10 cellular contexts compared by ENCODE assay signal in the genomic region with DNA sequence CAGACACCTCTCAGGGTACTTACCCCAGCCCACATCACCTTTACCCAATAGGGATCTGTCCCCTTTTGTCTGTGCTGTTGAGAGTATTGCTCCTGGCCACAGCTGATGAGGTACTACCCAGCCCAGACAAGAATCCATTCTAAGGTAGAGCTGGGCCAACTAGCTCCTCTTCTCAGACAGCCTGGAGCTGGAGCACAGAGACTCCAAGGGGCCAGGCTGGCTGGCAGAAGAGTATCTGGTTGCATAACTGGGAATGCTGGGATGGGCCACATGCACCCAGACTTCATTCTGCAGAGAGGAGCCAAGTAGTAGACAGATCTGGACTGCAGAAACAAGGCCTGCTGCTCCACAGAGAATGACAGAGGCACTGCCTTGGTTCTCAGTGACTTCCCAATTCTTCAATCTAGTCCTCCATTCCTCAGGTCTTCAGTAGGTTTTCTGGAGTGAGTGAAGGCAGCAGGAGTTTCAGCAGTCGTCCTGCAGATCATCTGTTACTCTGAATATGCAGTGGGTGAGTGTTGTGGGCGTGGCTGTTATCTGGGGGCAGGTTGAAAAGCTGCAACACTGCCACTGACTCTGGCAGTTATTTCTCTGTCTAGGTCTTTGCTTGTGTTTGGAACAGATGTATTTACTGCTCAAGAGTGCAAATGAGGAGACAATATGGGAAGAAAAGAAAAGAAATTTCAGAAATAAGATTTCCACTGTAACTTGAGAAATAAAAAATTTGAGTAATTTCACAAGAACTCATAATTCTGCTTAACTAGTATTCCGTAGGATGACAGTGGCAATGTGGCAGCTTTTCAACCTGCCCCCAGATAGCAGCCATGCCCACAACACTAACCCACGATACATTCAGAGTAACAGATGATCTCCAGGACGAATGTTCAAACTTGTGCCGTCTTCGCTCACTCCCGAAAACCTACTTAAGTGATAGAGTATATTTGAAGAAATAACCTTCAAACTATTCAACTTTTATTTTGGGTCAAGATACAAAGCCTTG. TPM values are rescaled to one million over a fixed set of nuclear protein-coding genes. Genes with fewer than 3 reads are reported as not detected.
DNase-seq lines count a peak whose midpoint lies in the region; ATAC-seq and TF ChIP-seq lines count a peak whose summit lies in the region.
"Had no signal": no experiment of that assay in that cellular context is flagged by ENCODE, and none has a peak within 500 bp of the region (broad histone marks: within the 10 kb centered on the region; RNA-seq: fewer than 3 reads in every experiment).

No MANE protein-coding gene starts in this region.

- TF ChIP-seq EP300 in stomach (IDR thresholded peaks at IDR 0.05), result no peak

- peak; percentile 44 for ATAC-seq in left lung

- WGBS in stomach, 5 donors, result 70 to 77% (median 73%) methylated on average over 8 of the region's 8 CpGs

- no peaks in the 10 kb centered on the region for H3K27me3 Mint-ChIP-seq in brain
- no peaks in the 10 kb centered on the region for H3K27me3 Mint-ChIP-seq in activated T-helper 1 cell treated with anti-CD3 and anti-CD28 coated beads, Interleukin-12 subunit alpha, Interleukin-12 subunit beta, Interleukin-2, Interleukin-4 antibody, amounts not matched to agents 30 ng/mL and 10 ng/mL and 1 ng/mL, durations not matched to agents 14 hours and 24 hours and 36 hours (ENCODE audit: insufficient read depth)

- no peaks in the 10 kb centered on the region for H3K9me3 ChIP-seq in left lung
- H3K9me3 ChIP-seq in stomach, result no peaks in the 10 kb centered on the region
- H3K9me3 ChIP-seq: tibial artery had no signal

- H3K36me3 ChIP-seq in left lung (no peaks in the 10 kb centered on the region), stomach (no peaks in the 10 kb centered on the region)
- H3K36me3 ChIP-seq: tibial artery had no signal

- peaks cover 18 to 80% of the 10 kb centered on the region in 2 donors for H3K4me1 ChIP-seq in left lung
- peaks cover 46 to 89% (median 62%) of the 10 kb centered on the region in 4 donors for H3K4me1 ChIP-seq in stomach

- H3K27ac ChIP-seq in left lung (no peak overlapping the region), stomach (peak overlapping the region in 1 of 5 donors; percentile 5)
- H3K27ac ChIP-seq: brain microvascular endothelial cell had no signal

- H3K9me3 Mint-ChIP-seq in brain, result no peaks in the 10 kb centered on the region
- H3K9me3 Mint-ChIP-seq in activated T-helper 1 cell treated with anti-CD3 and anti-CD28 coated beads, Interleukin-12 subunit alpha, Interleukin-12 subunit beta, Interleukin-2, Interleukin-4 antibody, amounts not matched to agents 30 ng/mL and 10 ng/mL and 1 ng/mL, durations not matched to agents 14 hours and 24 hours and 36 hours, result no peaks in the 10 kb centered on the region

- peaks cover 61% of the 10 kb centered on the region for H3K4me1 Mint-ChIP-seq in brain
- H3K4me1 Mint-ChIP-seq in activated T-helper 1 cell treated with anti-CD3 and anti-CD28 coated beads, Interleukin-12 subunit alpha, Interleukin-12 subunit beta, Interleukin-2, Interleukin-4 antibody, amounts not matched to agents 30 ng/mL and 10 ng/mL and 1 ng/mL, durations not matched to agents 14 hours and 24 hours and 36 hours (ENCODE audit: low read depth), result peaks cover 37% of the 10 kb centered on the region

- DNase-seq in activated gamma-delta T cell treated with Interleukin-2 at 50 U/mL for 16 hours (peak; percentile 19), activated gamma-delta T cell (lab: John Stamatoyannopoulos, UW) (no peak), left lung (no peak), superior temporal gyrus (ENCODE audit: extremely low spot score) (peak; percentile 9), NK-92 (lab: John Stamatoyannopoulos, UW; ENCODE audit: unreplicated experiment) (no peak), stomach (no peak)
- DNase-seq in activated T-helper 1 cell treated with anti-CD3 and anti-CD28 coated beads, Interleukin-12 subunit alpha, Interleukin-12 subunit beta, Interleukin-2, Interleukin-4 antibody, amounts not matched to agents 30 ng/mL and 10 ng/mL and 1 ng/mL, durations not matched to agents 14 hours and 24 hours and 36 hours (ENCODE audit: low spot score), result no peak
- DNase-seq: brain microvascular endothelial cell, tibial artery had no signal

- H3K27ac Mint-ChIP-seq in brain, result peak overlapping the region in 3 of 5 experiments; percentile 6 to 68 (median 57)
- H3K27ac Mint-ChIP-seq in activated T-helper 1 cell treated with anti-CD3 and anti-CD28 coated beads, Interleukin-12 subunit alpha, Interleukin-12 subunit beta, Interleukin-2, Interleukin-4 antibody, amounts not matched to agents 30 ng/mL and 10 ng/mL and 1 ng/mL, durations not matched to agents 14 hours and 24 hours and 36 hours, result no peak overlapping the region

- H3K4me3 ChIP-seq in left lung (no peak overlapping the region), stomach (no peak overlapping the region)
- H3K4me3 ChIP-seq: tibial artery had no signal

- H3K27me3 ChIP-seq in left lung (no peaks in the 10 kb centered on the region), stomach (no peaks in the 10 kb centered on the region)
- H3K27me3 ChIP-seq: brain microvascular endothelial cell, tibial artery had no signal

- intact Hi-C loops in left lung (cut with DNase I), result no loop called here
- intact Hi-C loops in stomach (cut with DNase I; ENCODE audit: low total_unique reads), result no loop called here
- intact Hi-C loops in activated T-helper 1 cell treated with anti-CD3 and anti-CD28 coated beads, Interleukin-12 subunit alpha, Interleukin-12 subunit beta, Interleukin-2, Interleukin-4 antibody, amounts not matched to agents 30 ng/mL and 10 ng/mL and 1 ng/mL, durations not matched to agents 14 hours and 24 hours and 36 hours (cut with micrococcal nuclease), result no loop called here

- TF ChIP-seq POLR2A in stomach (IDR thresholded peaks at IDR 0.05), result no peak

- H3K4me3 Mint-ChIP-seq in brain, result no peak overlapping the region
- no peak overlapping the region for H3K4me3 Mint-ChIP-seq in activated T-helper 1 cell treated with anti-CD3 and anti-CD28 coated beads, Interleukin-12 subunit alpha, Interleukin-12 subunit beta, Interleukin-2, Interleukin-4 antibody, amounts not matched to agents 30 ng/mL and 10 ng/mL and 1 ng/mL, durations not matched to agents 14 hours and 24 hours and 36 hours

- TF ChIP-seq CTCF in brain (conservative IDR thresholded peaks at IDR 0.05) (no peak), left lung (IDR thresholded peaks at IDR 0.05) (no peak), stomach (IDR thresholded peaks at IDR 0.05) (no peak)

- H3K36me3 Mint-ChIP-seq in brain, result peaks cover 23% of the 10 kb centered on the region
- peaks cover 5% of the 10 kb centered on the region for H3K36me3 Mint-ChIP-seq in activated T-helper 1 cell treated with anti-CD3 and anti-CD28 coated beads, Interleukin-12 subunit alpha, Interleukin-12 subunit beta, Interleukin-2, Interleukin-4 antibody, amounts not matched to agents 30 ng/mL and 10 ng/mL and 1 ng/mL, durations not matched to agents 14 hours and 24 hours and 36 hours (ENCODE audit: low read depth)

RNA-seq across cellular contexts. Expression of a gene that starts 34.9 kb away (rescaled TPM):
- polyA plus RNA-seq in brain (ENCODE audit: insufficient read depth, low read depth, low replicate concordance) (59.2 TPM), stomach (10 to 100 TPM; 10.4 to 20.5 (median 17.5) TPM)
- total RNA-seq in left lung (100 to 1,000 TPM; 163 to 171 TPM), stomach (10 to 100 TPM; 42.0 to 81.6 (median 56.5) TPM)
- 80.2 and 91.3 TPM in 2 replicates for total RNA-seq in activated T-helper 1 cell treated with anti-CD3 and anti-CD28 coated beads, Interleukin-12 subunit alpha, Interleukin-12 subunit beta, Interleukin-2, Interleukin-4 antibody, amounts not matched to agents 30 ng/mL and 10 ng/mL and 1 ng/mL, durations not matched to agents 14 hours and 24 hours and 36 hours

Comparison
In these comparisons a context has a peak if more than half of its experiments do, and no peak if none do; other contexts are left out.
1. DNase-seq: peak in activated gamma-delta T cell treated with Interleukin-2 at 50 U/mL for 16 hours (single experiment) and superior temporal gyrus (single experiment); none in activated gamma-delta T cell (single experiment), left lung (0 of 2), NK-92 (single experiment), stomach (single experiment) and activated T-helper 1 cell treated with anti-CD3 and anti-CD28 coated beads, Interleukin-12 subunit alpha, Interleukin-12 subunit beta, Interleukin-2, Interleukin-4 antibody, amounts not matched to agents 30 ng/mL and 10 ng/mL and 1 ng/mL, durations not matched to agents 14 hours and 24 hours and 36 hours (single experiment).